Comparison of ENCODE assay signal across 8 cellular contexts in genomic region chr9:97696025-97696822, GRCh38. TPM values are rescaled to one million over a fixed set of nuclear protein-coding genes. Genes with fewer than 3 reads are reported as not detected.
DNase-seq lines count a peak whose midpoint lies in the region; ATAC-seq, FAIRE-seq and TF ChIP-seq lines count a peak whose summit lies in the region.

No MANE protein-coding gene starts in this region.

- TF ChIP-seq CTCF in D721Med (IDR thresholded peaks at IDR 0.05; ENCODE audit: insufficient read depth, missing control alignments) = no peak

- peak overlapping the region; percentile 53 for H3K9ac ChIP-seq in iPS-18a (ENCODE audit: low read length)

- H3K36me3 ChIP-seq in iPS-18a (ENCODE audit: control insufficient read depth, low read depth, low read length) = no peaks in the 10 kb centered on the region

- H3K9me3 Mint-ChIP-seq in activated T-helper 17 cell treated with anti-CD3 and anti-CD28 coated beads, Interleukin-2, amount 50 U/mL, for 72 hours = no peaks in the 10 kb centered on the region
- no peaks in the 10 kb centered on the region for H3K9me3 Mint-ChIP-seq in stimulated activated memory B cell treated with anti-CD40 and anti-IgM and Interleukin-4, amounts not matched to agents 10 μg/mL and 1 μg/mL and 100 μg/mL, for 72 hours

- H3K9me3 ChIP-seq in iPS-18a (ENCODE audit: control insufficient read depth, low read depth, low read length) = no peaks in the 10 kb centered on the region

- H3K36me3 Mint-ChIP-seq in activated T-helper 17 cell treated with anti-CD3 and anti-CD28 coated beads, Interleukin-2, amount 50 U/mL, for 72 hours (ENCODE audit: low read depth) = peaks cover 48% of the 10 kb centered on the region
- H3K36me3 Mint-ChIP-seq in stimulated activated memory B cell treated with anti-CD40 and anti-IgM and Interleukin-4, amounts not matched to agents 10 μg/mL and 1 μg/mL and 100 μg/mL, for 72 hours = peaks cover 17% of the 10 kb centered on the region

- no peak overlapping the region for H3K27ac ChIP-seq in iPS-18a (ENCODE audit: low read length)

- peaks cover 33% of the 10 kb centered on the region for H3K4me1 Mint-ChIP-seq in activated T-helper 17 cell treated with anti-CD3 and anti-CD28 coated beads, Interleukin-2, amount 50 U/mL, for 72 hours
- H3K4me1 Mint-ChIP-seq in stimulated activated memory B cell treated with anti-CD40 and anti-IgM and Interleukin-4, amounts not matched to agents 10 μg/mL and 1 μg/mL and 100 μg/mL, for 72 hours = peaks cover 59% of the 10 kb centered on the region

- H3K27me3 ChIP-seq in iPS-18a (ENCODE audit: control insufficient read depth, insufficient read depth, low read length) = peaks cover 33% of the 10 kb centered on the region

- H3K27ac Mint-ChIP-seq in activated T-helper 17 cell treated with anti-CD3 and anti-CD28 coated beads, Interleukin-2, amount 50 U/mL, for 72 hours = peak overlapping the region; percentile 91
- peak overlapping the region; percentile 94 for H3K27ac Mint-ChIP-seq in stimulated activated memory B cell treated with anti-CD40 and anti-IgM and Interleukin-4, amounts not matched to agents 10 μg/mL and 1 μg/mL and 100 μg/mL, for 72 hours

- ATAC-seq in HG03378 (IDR thresholded peaks at IDR 0.05; ENCODE audit: unreplicated experiment) = peak; percentile 20
- ATAC-seq in activated T-helper 17 cell treated with anti-CD3 and anti-CD28 coated beads, Interleukin-2, amount 50 U/mL, for 72 hours (replicated peaks) = peak; percentile 37
- no peak for ATAC-seq in stimulated activated memory B cell treated with anti-CD40 and anti-IgM and Interleukin-4, amounts not matched to agents 10 μg/mL and 1 μg/mL and 100 μg/mL, for 72 hours

- peaks cover 12% of the 10 kb centered on the region for H3K4me1 ChIP-seq in iPS-18a (ENCODE audit: control insufficient read depth, low read depth, low read length)

- H3K27me3 Mint-ChIP-seq in activated T-helper 17 cell treated with anti-CD3 and anti-CD28 coated beads, Interleukin-2, amount 50 U/mL, for 72 hours = no peaks in the 10 kb centered on the region
- H3K27me3 Mint-ChIP-seq in stimulated activated memory B cell treated with anti-CD40 and anti-IgM and Interleukin-4, amounts not matched to agents 10 μg/mL and 1 μg/mL and 100 μg/mL, for 72 hours = peaks cover 5% of the 10 kb centered on the region

- TF ChIP-seq POLR2A in GM12891 (IDR thresholded peaks at IDR 0.05; ENCODE audit: low read depth, low read length) = no peak

- H3K4me3 ChIP-seq in iPS-18a (ENCODE audit: low read length) = peak overlapping the region; percentile 89

- FAIRE-seq in GM12891 (lab: Jason Lieb, UNC) (peak; percentile 13), D721Med (lab: Jason Lieb, UNC) (no peak)

- peak overlapping the region; percentile 92 for H3K4me3 Mint-ChIP-seq in activated T-helper 17 cell treated with anti-CD3 and anti-CD28 coated beads, Interleukin-2, amount 50 U/mL, for 72 hours
- peak overlapping the region; percentile 92 for H3K4me3 Mint-ChIP-seq in stimulated activated memory B cell treated with anti-CD40 and anti-IgM and Interleukin-4, amounts not matched to agents 10 μg/mL and 1 μg/mL and 100 μg/mL, for 72 hours

- no peak for DNase-seq in GM12891 (ENCODE audit: insufficient read length, low spot score)
- no peak for DNase-seq in dedifferentiated amniotic fluid mesenchymal stem cell (ENCODE audit: extremely low spot score)
- no peak for DNase-seq in NCI-H2196 (lab: John Stamatoyannopoulos, UW; ENCODE audit: unreplicated experiment)
- DNase-seq in D721Med (ENCODE audit: insufficient read length, low spot score) = no peak

TF ChIP-seq in GM12891, 5 proteins besides CTCF, POLR2A, EP300 and RAD21:
- TF ChIP-seq SPI1 (IDR thresholded peaks at IDR 0.05; ENCODE audit: low read depth, low read length) (no peak), POLR2AphosphoS5 (IDR thresholded peaks at IDR 0.05; ENCODE audit: low read depth, low read length) (no peak), POU2F2 (IDR thresholded peaks at IDR 0.05; ENCODE audit: low read depth, low read length) (no peak), TAF1 (IDR thresholded peaks at IDR 0.05; ENCODE audit: low read depth, low read length) (no peak), PAX5 (IDR thresholded peaks at IDR 0.05; ENCODE audit: insufficient read depth, low read length, severe bottlenecking) (no peak)

RNA-seq across cellular contexts. Expression of gene XPA, which starts 0.9 kb away (rescaled TPM):
- polyA plus RNA-seq in GM12891 (2012; ENCODE audit: low read depth, missing spikeins) = 11.5 TPM
- total RNA-seq in activated T-helper 17 cell treated with anti-CD3 and anti-CD28 coated beads, Interleukin-2, amount 50 U/mL, for 72 hours = 10 to 100 TPM; 14.0 to 16.6 TPM
